1 cellular context compared by ENCODE assay signal in the genomic region with DNA sequence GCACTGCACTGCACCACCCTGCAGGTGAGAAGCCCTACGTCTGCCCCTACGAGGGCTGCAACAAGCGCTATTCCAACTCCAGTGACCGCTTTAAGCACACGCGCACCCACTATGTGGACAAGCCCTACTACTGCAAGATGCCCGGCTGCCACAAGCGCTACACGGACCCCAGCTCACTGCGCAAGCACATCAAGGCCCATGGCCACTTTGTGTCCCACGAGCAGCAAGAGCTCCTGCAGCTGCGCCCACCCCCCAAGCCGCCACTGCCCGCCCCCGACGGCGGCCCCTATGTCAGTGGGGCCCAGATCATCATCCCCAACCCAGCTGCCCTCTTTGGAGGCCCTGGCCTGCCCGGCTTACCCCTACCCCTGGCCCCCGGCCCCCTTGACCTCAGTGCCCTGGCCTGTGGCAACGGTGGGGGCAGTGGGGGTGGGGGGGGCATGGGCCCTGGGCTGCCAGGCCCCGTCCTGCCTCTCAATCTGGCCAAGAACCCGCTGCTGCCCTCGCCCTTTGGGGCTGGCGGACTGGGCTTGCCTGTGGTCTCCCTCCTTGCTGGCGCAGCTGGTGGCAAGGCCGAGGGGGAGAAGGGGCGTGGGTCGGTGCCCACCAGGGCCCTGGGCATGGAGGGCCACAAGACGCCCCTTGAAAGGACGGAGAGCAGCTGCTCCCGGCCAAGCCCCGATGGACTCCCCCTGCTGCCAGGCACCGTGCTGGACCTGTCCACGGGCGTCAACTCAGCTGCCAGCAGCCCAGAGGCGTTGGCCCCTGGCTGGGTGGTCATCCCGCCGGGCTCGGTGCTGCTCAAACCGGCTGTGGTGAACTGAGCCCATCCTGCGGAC.
A peak's percentile ranks its signal among the peaks of the same experiment; 100 is the strongest.
TF ChIP-seq lines count a peak whose summit lies in the region.

No MANE protein-coding gene starts in this region.

TF ChIP-seq in HepG2, 621 proteins besides CTCF, POLR2A, EP300 and RAD21:
- TF ChIP-seq, protein P1, sequence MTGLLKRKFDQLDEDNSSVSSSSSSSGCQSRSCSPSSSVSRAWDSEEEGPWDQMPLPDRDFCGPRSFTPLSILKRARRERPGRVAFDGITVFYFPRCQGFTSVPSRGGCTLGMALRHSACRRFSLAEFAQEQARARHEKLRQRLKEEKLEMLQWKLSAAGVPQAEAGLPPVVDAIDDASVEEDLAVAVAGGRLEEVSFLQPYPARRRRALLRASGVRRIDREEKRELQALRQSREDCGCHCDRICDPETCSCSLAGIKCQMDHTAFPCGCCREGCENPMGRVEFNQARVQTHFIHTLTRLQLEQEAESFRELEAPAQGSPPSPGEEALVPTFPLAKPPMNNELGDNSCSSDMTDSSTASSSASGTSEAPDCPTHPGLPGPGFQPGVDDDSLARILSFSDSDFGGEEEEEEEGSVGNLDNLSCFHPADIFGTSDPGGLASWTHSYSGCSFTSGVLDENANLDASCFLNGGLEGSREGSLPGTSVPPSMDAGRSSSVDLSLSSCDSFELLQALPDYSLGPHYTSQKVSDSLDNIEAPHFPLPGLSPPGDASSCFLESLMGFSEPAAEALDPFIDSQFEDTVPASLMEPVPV (CRISPR knock-in tag; IDR thresholded peaks at IDR 0.05): no peak
- TF ChIP-seq GTF2F1 (IDR thresholded peaks at IDR 0.05; ENCODE audit: low read length): no peak
- no peak for TF ChIP-seq ZNF547 (CRISPR knock-in tag; IDR thresholded peaks at IDR 0.05)
- TF ChIP-seq ZBTB33 (CRISPR knock-in tag; IDR thresholded peaks at IDR 0.05): peak; percentile 45; the same call in 1 of the 2 replicates
- TF ChIP-seq NFYC (CRISPR knock-in tag; IDR thresholded peaks at IDR 0.05): no peak
- no peak for TF ChIP-seq ZNF557 (CRISPR knock-in tag; IDR thresholded peaks at IDR 0.05)
- no peak for TF ChIP-seq ELF3 (CRISPR knock-in tag; IDR thresholded peaks at IDR 0.05)
- TF ChIP-seq POLR2AphosphoS5 (IDR thresholded peaks at IDR 0.05; ENCODE audit: low read depth, low read length): 0 out of 2 replicates have a peak, but pooled peaks have one; percentile 7
- TF ChIP-seq PAF1 (CRISPR knock-in tag; IDR thresholded peaks at IDR 0.05): no peak
- no peak for TF ChIP-seq ATM (IDR thresholded peaks at IDR 0.05; ENCODE audit: borderline replicate concordance)
- TF ChIP-seq ZNF121 (CRISPR knock-in tag; IDR thresholded peaks at IDR 0.05): no peak
- TF ChIP-seq, protein P2, sequence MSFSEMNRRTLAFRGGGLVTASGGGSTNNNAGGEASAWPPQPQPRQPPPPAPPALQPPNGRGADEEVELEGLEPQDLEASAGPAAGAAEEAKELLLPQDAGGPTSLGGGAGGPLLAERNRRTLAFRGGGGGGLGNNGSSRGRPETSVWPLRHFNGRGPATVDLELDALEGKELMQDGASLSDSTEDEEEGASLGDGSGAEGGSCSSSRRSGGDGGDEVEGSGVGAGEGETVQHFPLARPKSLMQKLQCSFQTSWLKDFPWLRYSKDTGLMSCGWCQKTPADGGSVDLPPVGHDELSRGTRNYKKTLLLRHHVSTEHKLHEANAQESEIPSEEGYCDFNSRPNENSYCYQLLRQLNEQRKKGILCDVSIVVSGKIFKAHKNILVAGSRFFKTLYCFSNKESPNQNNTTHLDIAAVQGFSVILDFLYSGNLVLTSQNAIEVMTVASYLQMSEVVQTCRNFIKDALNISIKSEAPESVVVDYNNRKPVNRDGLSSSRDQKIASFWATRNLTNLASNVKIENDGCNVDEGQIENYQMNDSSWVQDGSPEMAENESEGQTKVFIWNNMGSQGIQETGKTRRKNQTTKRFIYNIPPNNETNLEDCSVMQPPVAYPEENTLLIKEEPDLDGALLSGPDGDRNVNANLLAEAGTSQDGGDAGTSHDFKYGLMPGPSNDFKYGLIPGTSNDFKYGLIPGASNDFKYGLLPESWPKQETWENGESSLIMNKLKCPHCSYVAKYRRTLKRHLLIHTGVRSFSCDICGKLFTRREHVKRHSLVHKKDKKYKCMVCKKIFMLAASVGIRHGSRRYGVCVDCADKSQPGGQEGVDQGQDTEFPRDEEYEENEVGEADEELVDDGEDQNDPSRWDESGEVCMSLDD (CRISPR knock-in tag; IDR thresholded peaks at IDR 0.05; ENCODE audit: borderline replicate concordance): no peak
- TF ChIP-seq KAT2B (IDR thresholded peaks at IDR 0.05; ENCODE audit: borderline replicate concordance, low read depth, low read length): no peak
- TF ChIP-seq YY1 (IDR thresholded peaks at IDR 0.05; ENCODE audit: insufficient read depth, insufficient replicate concordance, low read depth, low read length): no peak
- no peak for TF ChIP-seq IRF9 (CRISPR knock-in tag; IDR thresholded peaks at IDR 0.05; ENCODE audit: borderline replicate concordance)
- TF ChIP-seq GPN1 (CRISPR knock-in tag; IDR thresholded peaks at IDR 0.05; ENCODE audit: borderline replicate concordance): no peak
- no peak for TF ChIP-seq ZNF180 (CRISPR knock-in tag; IDR thresholded peaks at IDR 0.05; ENCODE audit: borderline replicate concordance, low read depth)
- TF ChIP-seq POLR2G (IDR thresholded peaks at IDR 0.05; ENCODE audit: low read depth, low read length): peak; percentile 37; the same call in 1 of the 2 replicates
- peak; percentile 81 for TF ChIP-seq AGO1 (IDR thresholded peaks at IDR 0.05; ENCODE audit: low read depth, low read length, poor library complexity, severe bottlenecking)
- TF ChIP-seq ZNF766 (CRISPR knock-in tag; IDR thresholded peaks at IDR 0.05; ENCODE audit: borderline replicate concordance): no peak
- TF ChIP-seq ZNF446 (CRISPR knock-in tag; IDR thresholded peaks at IDR 0.05): no peak
- TF ChIP-seq ZMAT3 (CRISPR knock-in tag; conservative IDR thresholded peaks at IDR 0.05): no peak
